ENCODE assay signal across 12 cellular contexts in the genomic region with DNA sequence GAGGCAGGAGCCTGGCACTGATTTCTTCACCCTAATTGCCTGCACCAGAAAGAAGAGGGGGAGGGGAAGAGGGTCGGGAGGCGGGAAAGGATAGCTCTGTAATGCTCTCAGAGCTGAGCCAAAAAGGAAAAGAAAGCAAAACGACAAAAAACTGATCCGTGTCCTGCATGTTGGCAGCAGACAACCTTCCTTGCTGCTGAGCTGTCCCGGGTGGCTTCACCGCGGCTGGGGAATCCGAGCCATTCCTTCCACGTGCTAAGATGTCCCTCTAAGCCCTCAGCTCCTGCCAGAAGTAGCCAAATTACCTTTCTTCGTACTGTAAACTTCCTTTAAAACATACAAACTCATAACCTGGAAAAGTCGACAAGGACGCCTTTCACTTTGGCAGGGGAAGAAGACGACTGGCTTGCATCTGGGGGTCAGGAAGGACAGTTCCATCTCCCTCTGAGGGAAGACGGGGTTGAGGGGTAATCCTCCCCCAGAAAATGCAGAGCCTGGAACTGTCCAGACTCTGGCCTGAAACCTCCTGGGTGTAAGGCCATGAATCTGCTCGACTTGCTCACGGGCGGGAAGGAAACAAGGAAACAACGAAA. TPM values are rescaled to one million over a fixed set of nuclear protein-coding genes. Genes with fewer than 3 reads are reported as not detected.
DNase-seq lines count a peak whose midpoint lies in the region; FAIRE-seq and TF ChIP-seq lines count a peak whose summit lies in the region.
"Had no signal": no experiment of that assay in that cellular context is flagged by ENCODE, and none has a peak within 500 bp of the region (broad histone marks: within the 10 kb centered on the region; RNA-seq: fewer than 3 reads in every experiment).

No MANE protein-coding gene starts in this region.

- H3K9ac ChIP-seq in GM23248, result no peak overlapping the region

- no peaks in the 10 kb centered on the region for H3K9me2 ChIP-seq in GM23248 (ENCODE audit: insufficient read depth)

- H3K36me3 ChIP-seq in A673 (ENCODE audit: insufficient read depth, low read length, poor library complexity, severe bottlenecking) (no peaks in the 10 kb centered on the region), GM23248 (ENCODE audit: low read depth) (no peaks in the 10 kb centered on the region), small intestine (ENCODE audit: control insufficient read depth in 2 of 2, insufficient read depth in 2 of 2, low read length in 2 of 2) (no peaks in the 10 kb centered on the region)

- no peak for TF ChIP-seq CTCF in A673 (conservative IDR thresholded peaks at IDR 0.05; ENCODE audit: low read depth, low read length)

- POLR2A ChIA-PET in A673 (lab: Charles Lee; ENCODE audit: low non-redundant PET), result no interaction called here

- DNase-seq in A673 (ENCODE audit: low spot score), result peak; percentile 26
- DNase-seq in GM23248, result peak; percentile 51
- peak; percentile 15 for DNase-seq in brain pericyte (ENCODE audit: low read depth, low spot score)
- DNase-seq in myocyte (ENCODE audit: low read depth), result peak; percentile 8
- DNase-seq in dedifferentiated amniotic fluid mesenchymal stem cell (ENCODE audit: extremely low spot score), result no peak
- DNase-seq in small intestine, result no peak
- DNase-seq in hypothalamus (lab: John Stamatoyannopoulos, UW), result no peak
- no peak for DNase-seq in NCI-H1436 (lab: John Stamatoyannopoulos, UW)
- DNase-seq: KBM-7, nucleus accumbens had no signal

- intact Hi-C loops in A673 (cut with micrococcal nuclease; ENCODE audit: unreplicated experiment), result no loop called here

- H4K20me1 ChIP-seq in GM23248 (ENCODE audit: insufficient read depth), result no peaks in the 10 kb centered on the region

- H3K4me2 ChIP-seq in GM23248 (ENCODE audit: unreplicated experiment), result no peak overlapping the region

- in situ Hi-C loops in GM23248 (cut with MboI), result no loop called here

- no peak overlapping the region for H3K4me3 ChIP-seq in A673 (ENCODE audit: low read depth, low read length, poor library complexity, severe bottlenecking)
- H3K4me3 ChIP-seq in GM23248, result no peak overlapping the region
- no peak overlapping the region for H3K4me3 ChIP-seq in small intestine (ENCODE audit: low read depth in 1 of 2, low read length in 2 of 2)

- no peaks in the 10 kb centered on the region for H3F3A ChIP-seq in GM23248 (ENCODE audit: insufficient read depth)

- CTCF ChIA-PET in A673 (lab: Charles Lee), result no interaction called here

- no peaks in the 10 kb centered on the region for H3K9me3 ChIP-seq in A673 (ENCODE audit: low read depth, low read length, poor library complexity, severe bottlenecking)
- H3K9me3 ChIP-seq in GM23248 (ENCODE audit: low read depth), result no peaks in the 10 kb centered on the region
- H3K9me3 ChIP-seq in small intestine (ENCODE audit: control insufficient read depth, low read depth), result no peaks in the 10 kb centered on the region

- 17 to 19% methylated on average over 18 of the region's 18 CpGs for WGBS in GM23248 (ENCODE audit: low coverage in 1 of 2, low lambda C conversion rate in 2 of 2, missing lambda C conversion rate in 2 of 2), 2 experiments
- WGBS in small intestine, 3 donors, result 4 to 8% (median 8%) methylated on average over 18 of the region's 18 CpGs

- no TSS peak for BruUV-seq in A673 (replicated peaks; lab: Mats Ljungman, UMichigan)

- H2AFZ ChIP-seq in GM23248, result no peak overlapping the region

- FAIRE-seq in small intestine (lab: Jason Lieb, UNC), result no peak

- H3K4me1 ChIP-seq in A673 (ENCODE audit: insufficient read depth, low read length, poor library complexity, severe bottlenecking) (peaks cover 4% of the 10 kb centered on the region), GM23248 (ENCODE audit: insufficient read depth) (peaks cover 5% of the 10 kb centered on the region; the same call in 1 of the 2 replicates), small intestine (ENCODE audit: control insufficient read depth in 2 of 2, insufficient read depth in 1 of 2, low read depth in 1 of 2, low read length in 1 of 2) (peaks cover 5 to 11% of the 10 kb centered on the region in 2 donors)

- no peak overlapping the region for H3K27ac ChIP-seq in A673 (ENCODE audit: low read depth, low read length, poor library complexity, severe bottlenecking)
- H3K27ac ChIP-seq in GM23248, result no peak overlapping the region
- no peak overlapping the region for H3K27ac ChIP-seq in small intestine (ENCODE audit: low read depth in 1 of 2, low read length in 1 of 2)

- H3K27me3 ChIP-seq in A673 (replicated peaks; ENCODE audit: insufficient read depth, low read depth, low read length, poor library complexity), result peaks cover 57% of the 10 kb centered on the region
- peaks cover 93% of the 10 kb centered on the region for H3K27me3 ChIP-seq in GM23248 (replicated peaks; ENCODE audit: insufficient read depth)
- H3K27me3 ChIP-seq in small intestine (ENCODE audit: control insufficient read depth in 2 of 2, insufficient read depth in 2 of 2, low read length in 2 of 2), result peaks cover 17 to 58% of the 10 kb centered on the region in 2 donors

- no peaks in the 10 kb centered on the region for H3K79me2 ChIP-seq in GM23248 (ENCODE audit: insufficient read depth)

RNA-seq across cellular contexts. Expression of a gene that starts 7.6 kb away (rescaled TPM):
- total RNA-seq in A673 (2021), result 1.1 and 2.1 TPM in 2 replicates
- total RNA-seq in GM23248 (2014; rRNA removed; shearing (Covaris generic)), result 0.25 TPM in 1 of 2 replicates, not detected in the other
- not detected in 2 replicates for polyA plus RNA-seq in GM23248 (2016; fragmentation: Nextera tagmentation; extraction: Ambion mirVana)
- total RNA-seq in myocyte, result 0.62 TPM in 1 of 2 replicates, not detected in the other
- 0.20 TPM for polyA plus RNA-seq in myocyte (2012)
- polyA plus RNA-seq in small intestine, result not detected
- total RNA-seq: subcutaneous adipose tissue; T-helper 1 cell treated with Interleukin-12 subunit alpha and Interleukin-12 subunit beta and Interleukin-4 antibody, amounts not matched to agents 30 ng/mL and 1 ng/mL, for 36 hours had no signal

Comparison
In these comparisons a context has a peak if more than half of its experiments do, and no peak if none do; other contexts are left out.
1. DNase-seq: peak in A673 (single experiment), GM23248 (single experiment), brain pericyte (single experiment) and myocyte (single experiment); none in dedifferentiated amniotic fluid mesenchymal stem cell (single experiment), small intestine (single experiment), hypothalamus (0 of 51) and NCI-H1436 (single experiment).